In the genomic region with DNA sequence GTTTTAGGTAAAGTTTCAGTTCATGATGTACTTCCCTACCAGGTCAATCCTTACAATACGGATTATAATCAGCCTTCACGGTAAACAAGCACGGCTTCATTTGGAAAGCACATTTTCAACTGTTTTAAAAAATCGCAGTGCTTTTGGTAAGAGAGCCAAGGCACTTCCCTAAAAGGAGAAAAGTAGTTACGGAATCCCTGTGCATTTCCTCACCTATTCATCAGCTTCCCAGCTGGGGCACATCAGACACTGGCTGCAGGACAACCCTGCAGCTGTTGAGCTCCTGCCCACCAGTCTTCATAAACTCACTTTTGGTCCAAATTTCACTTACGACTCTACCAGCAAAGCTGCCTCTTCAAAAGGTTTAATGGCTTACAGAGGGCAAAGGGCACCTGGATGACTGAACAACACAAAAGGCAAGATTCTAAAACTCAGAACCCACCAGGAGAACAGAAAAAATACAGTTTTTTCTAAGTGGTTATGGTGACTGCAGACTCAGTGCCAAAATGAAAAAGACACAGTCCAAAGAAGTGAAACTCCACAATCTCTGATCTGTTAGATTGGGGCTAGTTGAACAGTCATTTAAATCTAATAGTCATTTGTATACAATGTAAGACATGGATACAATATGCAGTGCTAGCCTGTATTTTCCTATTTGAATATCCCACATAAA, we compare ENCODE assay signal across 1 cellular context.
TF ChIP-seq lines count a peak whose summit lies in the region.

No MANE protein-coding gene starts in this region.

TF ChIP-seq in IMR-90, 13 proteins besides CTCF, POLR2A, EP300 and RAD21 (continued from another document):
- TF ChIP-seq, protein P1, sequence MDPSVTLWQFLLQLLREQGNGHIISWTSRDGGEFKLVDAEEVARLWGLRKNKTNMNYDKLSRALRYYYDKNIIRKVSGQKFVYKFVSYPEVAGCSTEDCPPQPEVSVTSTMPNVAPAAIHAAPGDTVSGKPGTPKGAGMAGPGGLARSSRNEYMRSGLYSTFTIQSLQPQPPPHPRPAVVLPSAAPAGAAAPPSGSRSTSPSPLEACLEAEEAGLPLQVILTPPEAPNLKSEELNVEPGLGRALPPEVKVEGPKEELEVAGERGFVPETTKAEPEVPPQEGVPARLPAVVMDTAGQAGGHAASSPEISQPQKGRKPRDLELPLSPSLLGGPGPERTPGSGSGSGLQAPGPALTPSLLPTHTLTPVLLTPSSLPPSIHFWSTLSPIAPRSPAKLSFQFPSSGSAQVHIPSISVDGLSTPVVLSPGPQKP (IDR thresholded peaks at IDR 0.05; ENCODE audit: borderline replicate concordance, low read depth, low read length) = no peak
- TF ChIP-seq MAZ (IDR thresholded peaks at IDR 0.05; ENCODE audit: borderline replicate concordance, low read depth, low read length) (no peak), RCOR1 (IDR thresholded peaks at IDR 0.05; ENCODE audit: insufficient replicate concordance, low read length) (no peak), SMC3 (IDR thresholded peaks at IDR 0.05; ENCODE audit: low read depth, low read length) (no peak), FOS (IDR thresholded peaks at IDR 0.05; ENCODE audit: low read depth, low read length) (no peak), RFX5 (IDR thresholded peaks at IDR 0.05; ENCODE audit: low read depth, low read length) (no peak), MAFK (IDR thresholded peaks at IDR 0.05; ENCODE audit: low read depth, low read length) (no peak), NFE2L2 (IDR thresholded peaks at IDR 0.05; ENCODE audit: low read depth, low read length) (no peak)
